9 cellular contexts compared by ENCODE assay signal in genomic region chr3:58434990-58435389, GRCh38. TPM values are rescaled to one million over a fixed set of nuclear protein-coding genes. Genes with fewer than 3 reads are reported as not detected.
A peak's percentile ranks its signal among the peaks of the same experiment; 100 is the strongest.
DNase-seq lines count a peak whose midpoint lies in the region; ATAC-seq and TF ChIP-seq lines count a peak whose summit lies in the region.
"Had no signal": no experiment of that assay in that cellular context is flagged by ENCODE, and none has a peak within 500 bp of the region (broad histone marks: within the 10 kb centered on the region; RNA-seq: fewer than 3 reads in every experiment).

No MANE protein-coding gene starts in this region.

- H3K27ac ChIP-seq in iPS-18a (ENCODE audit: low read length) (peak overlapping the region; percentile 26), suprapubic skin (peak overlapping the region; percentile 18), dorsolateral prefrontal cortex (peak overlapping the region in 24 of 59 donors; percentile 3 to 99 (median 38))
- H3K27ac ChIP-seq: HL-60, PC-9 had no signal

- in situ Hi-C loops in HAP-1 (cut with MboI; ENCODE audit: low sequenced_read_pairs), result no loop called here

- no peak for TF ChIP-seq POLR2A in suprapubic skin (IDR thresholded peaks at IDR 0.05)

- WGBS in suprapubic skin, result 56% methylated on average over 1 of the region's 1 CpG

- no peak overlapping the region for H3K4me3 ChIP-seq in HAP-1
- H3K4me3 ChIP-seq in iPS-18a (ENCODE audit: low read length), result no peak overlapping the region
- H3K4me3 ChIP-seq in suprapubic skin, result no peak overlapping the region
- H3K4me3 ChIP-seq in dorsolateral prefrontal cortex, result no peak overlapping the region
- H3K4me3 ChIP-seq: PC-9 had no signal

- no peak for ATAC-seq in GM18520 (IDR thresholded peaks at IDR 0.05; ENCODE audit: unreplicated experiment)
- no peak for ATAC-seq in GM19452 (IDR thresholded peaks at IDR 0.05; ENCODE audit: unreplicated experiment)

- H3K4me1 ChIP-seq in HAP-1 (peaks cover 15% of the 10 kb centered on the region), iPS-18a (ENCODE audit: control insufficient read depth, low read depth, low read length) (peaks cover 26% of the 10 kb centered on the region), suprapubic skin (peaks cover 29% of the 10 kb centered on the region)

- H3K27me3 ChIP-seq in HAP-1 (ENCODE audit: low read depth), result no peaks in the 10 kb centered on the region
- H3K27me3 ChIP-seq in iPS-18a (ENCODE audit: control insufficient read depth, insufficient read depth, low read length), result no peaks in the 10 kb centered on the region
- H3K27me3 ChIP-seq in suprapubic skin, result no peaks in the 10 kb centered on the region
- H3K27me3 ChIP-seq in dorsolateral prefrontal cortex, result no peaks in the 10 kb centered on the region

- TF ChIP-seq CTCF in suprapubic skin (IDR thresholded peaks at IDR 0.05) (no peak), dorsolateral prefrontal cortex (IDR thresholded peaks at IDR 0.05 in 54 of 56, conservative IDR thresholded peaks at IDR 0.05 in 2 of 56; ENCODE audit: low read depth in 1 of 56, partially characterized antibody in 56 of 56) (no peak)

- intact Hi-C loops in dorsolateral prefrontal cortex (cut with DNase I), result loop anchor here (5.0 to 10.0 kb wide), 4 partner anchors 57 to 190 kb away; partner anchors contain the start of gene KCTD6 (in 2 of the 2)

- DNase-seq in HAP-1 (ENCODE audit: low spot score in 2 of 2), result peak; percentile 45 to 61
- DNase-seq in amniotic epithelial cell (ENCODE audit: low read depth), result peak; percentile 42
- no peak for DNase-seq in suprapubic skin (ENCODE audit: low spot score in 2 of 2)
- DNase-seq in dorsolateral prefrontal cortex, result no peak

- no peak overlapping the region for H3K9ac ChIP-seq in iPS-18a (ENCODE audit: low read length)

- no peak for TF ChIP-seq EP300 in suprapubic skin (IDR thresholded peaks at IDR 0.05)

- H3K36me3 ChIP-seq in HAP-1 (replicated peaks) (peaks cover 21% of the 10 kb centered on the region), iPS-18a (ENCODE audit: control insufficient read depth, low read depth, low read length) (peaks cover 21% of the 10 kb centered on the region), suprapubic skin (peaks cover 17% of the 10 kb centered on the region)

- H3K9me3 ChIP-seq in HAP-1, result no peaks in the 10 kb centered on the region
- H3K9me3 ChIP-seq in iPS-18a (ENCODE audit: control insufficient read depth, low read depth, low read length), result no peaks in the 10 kb centered on the region
- no peaks in the 10 kb centered on the region for H3K9me3 ChIP-seq in suprapubic skin

RNA-seq across cellular contexts. Expression of gene PDHB, which starts 1.4 kb away (rescaled TPM):
- 10 to 100 TPM; 49.9 to 89.8 (median 78.0) TPM for total RNA-seq in suprapubic skin
- 10 to 100 TPM; 33.2 to 82.3 (median 62.6) TPM for total RNA-seq in dorsolateral prefrontal cortex

RNA-seq across cellular contexts. Expression of gene KCTD6, which starts 56.9 kb away (rescaled TPM):
- total RNA-seq in suprapubic skin, result 10 to 100 TPM in 2 of 4 donors, 1 to 10 TPM in 2; 8.0 to 19.2 (median 12.7) TPM
- 10 to 100 TPM; 21.0 to 44.7 (median 30.4) TPM for total RNA-seq in dorsolateral prefrontal cortex

Comparison
In these comparisons a context has a peak if more than half of its experiments do, and no peak if none do; other contexts are left out.
1. DNase-seq: peak in HAP-1 (2 of 2) and amniotic epithelial cell (single experiment); none in suprapubic skin (0 of 2) and dorsolateral prefrontal cortex (0 of 10).